In the genomic region with DNA sequence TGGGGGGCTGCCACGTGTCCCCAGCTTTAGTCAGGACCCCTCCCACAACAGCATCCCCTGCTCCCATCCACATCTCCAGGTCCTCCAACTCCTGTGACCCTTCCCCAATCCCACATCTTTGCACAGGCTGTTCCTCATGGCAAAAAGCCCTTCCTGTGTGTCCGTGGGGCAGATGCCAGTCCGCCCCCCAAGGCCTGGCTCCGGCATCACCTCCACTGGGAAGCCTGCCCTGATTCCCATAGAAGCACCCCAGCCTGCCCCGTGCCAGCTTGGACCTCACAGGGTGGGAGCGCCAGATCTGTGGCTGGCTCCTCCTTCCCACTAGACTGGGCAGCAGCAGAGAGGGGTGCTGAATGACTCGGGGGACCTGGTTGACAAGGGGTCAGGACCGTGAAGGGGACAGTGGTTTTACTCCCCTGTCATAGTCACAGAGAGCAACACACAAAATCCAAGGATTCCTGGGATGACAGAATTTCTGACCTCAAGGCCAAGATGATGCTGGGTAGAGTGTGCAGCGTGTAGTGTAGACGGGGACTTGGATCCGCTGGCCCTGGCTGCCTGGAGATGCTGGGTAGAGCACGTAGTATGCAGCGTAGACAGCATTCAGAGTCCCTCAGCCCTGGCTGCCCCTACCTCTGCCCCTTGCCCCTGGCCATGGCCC, we compare ENCODE assay signal across 12 cellular contexts. TPM values are rescaled to one million over a fixed set of nuclear protein-coding genes. Genes with fewer than 3 reads are reported as not detected.
DNase-seq lines count a peak whose midpoint lies in the region; ATAC-seq and TF ChIP-seq lines count a peak whose summit lies in the region.
"Had no signal": no experiment of that assay in that cellular context is flagged by ENCODE, and none has a peak within 500 bp of the region (broad histone marks: within the 10 kb centered on the region; RNA-seq: fewer than 3 reads in every experiment).

No MANE protein-coding gene starts in this region.

- intact Hi-C loops in PC-3 (cut with micrococcal nuclease) = no loop called here

- H3K4me1 ChIP-seq in PC-3 (ENCODE audit: insufficient read depth, low read length) (peaks cover 22% of the 10 kb centered on the region), fibroblast of lung (ENCODE audit: control insufficient read depth, extremely low read depth, insufficient read depth, low read length) (peaks cover 18% of the 10 kb centered on the region)

- no peak overlapping the region for H3K4me3 ChIP-seq in PC-3 (ENCODE audit: low read length)
- H3K4me3 ChIP-seq in fibroblast of lung (replicated peaks in 1 of 4; ENCODE audit: control extremely low read depth in 1 of 4, insufficient read depth in 1 of 4, low read depth in 3 of 4, low read length in 4 of 4) = no peak overlapping the region
- H3K4me3 ChIP-seq: adrenal gland, SK-N-MC had no signal

- no peaks in the 10 kb centered on the region for H4K20me1 ChIP-seq in PC-3 (ENCODE audit: low read length)
- no peaks in the 10 kb centered on the region for H4K20me1 ChIP-seq in fibroblast of lung (ENCODE audit: control insufficient read depth, extremely low read depth, insufficient read depth, low read length)

- H3K79me2 ChIP-seq in PC-3 (ENCODE audit: low read length) (no peaks in the 10 kb centered on the region), fibroblast of lung (ENCODE audit: control insufficient read depth, insufficient read depth, low read length) (no peaks in the 10 kb centered on the region)

- H3K9ac ChIP-seq in PC-3 (ENCODE audit: low read length) = no peak overlapping the region; the same call in 1 of the 2 replicates
- H3K9ac ChIP-seq in fibroblast of lung (ENCODE audit: insufficient read depth, low read length) = peak overlapping the region; percentile 9

- peaks cover 7% of the 10 kb centered on the region for H3K36me3 Mint-ChIP-seq in activated CD8-positive, alpha-beta memory T cell treated with anti-CD3 and anti-CD28 coated beads, Interleukin-2, amount 10 ng/mL, durations not matched to agents 7 days and 5 days
- H3K36me3 Mint-ChIP-seq in stimulated activated naive B cell treated with anti-CD40 and anti-IgM and Interleukin-4, amounts not matched to agents 10 μg/mL and 1 μg/mL and 100 μg/mL, for 72 hours = no peaks in the 10 kb centered on the region

- POLR2A ChIA-PET in PC-3 (lab: Charles Lee; ENCODE audit: unreplicated experiment) = no interaction called here

- TF ChIP-seq CTCF in PC-3 (conservative IDR thresholded peaks at IDR 0.05; ENCODE audit: low read depth, low read length) (no peak), fibroblast of lung (conservative IDR thresholded peaks at IDR 0.05 in 1 of 2, IDR thresholded peaks at IDR 0.05 in 1 of 2; ENCODE audit: low read depth in 1 of 2, low read length in 2 of 2) (no peak)

- H3K4me2 ChIP-seq in PC-3 (ENCODE audit: low read length) = peak overlapping the region; percentile 66
- H3K4me2 ChIP-seq in fibroblast of lung (ENCODE audit: extremely low read depth, insufficient read depth, low read length) = peak overlapping the region; percentile 79

- no peaks in the 10 kb centered on the region for H3F3A ChIP-seq in PC-3 (ENCODE audit: low read length, unreplicated experiment)

- peak overlapping the region; percentile 87 for H3K27ac Mint-ChIP-seq in activated CD8-positive, alpha-beta memory T cell treated with anti-CD3 and anti-CD28 coated beads, Interleukin-2, amount 10 ng/mL, durations not matched to agents 7 days and 5 days
- peak overlapping the region; percentile 56 for H3K27ac Mint-ChIP-seq in stimulated activated naive B cell treated with anti-CD40 and anti-IgM and Interleukin-4, amounts not matched to agents 10 μg/mL and 1 μg/mL and 100 μg/mL, for 72 hours

- BruUV-seq in PC-3 (replicated peaks; lab: Mats Ljungman, UMichigan) = no TSS peak

- peaks cover 63% of the 10 kb centered on the region for H3K4me1 Mint-ChIP-seq in activated CD8-positive, alpha-beta memory T cell treated with anti-CD3 and anti-CD28 coated beads, Interleukin-2, amount 10 ng/mL, durations not matched to agents 7 days and 5 days
- H3K4me1 Mint-ChIP-seq in stimulated activated naive B cell treated with anti-CD40 and anti-IgM and Interleukin-4, amounts not matched to agents 10 μg/mL and 1 μg/mL and 100 μg/mL, for 72 hours = peaks cover 40 to 65% of the 10 kb centered on the region in 2 donors

- no peaks in the 10 kb centered on the region for H3K27me3 ChIP-seq in PC-3 (ENCODE audit: low read length)
- H3K27me3 ChIP-seq in fibroblast of lung (ENCODE audit: control insufficient read depth, insufficient read depth, low read length) = no peaks in the 10 kb centered on the region
- H3K27me3 ChIP-seq: adrenal gland had no signal

- no peaks in the 10 kb centered on the region for H3K9me2 ChIP-seq in PC-3 (replicated peaks; ENCODE audit: low read length)

- H3K36me3 ChIP-seq in PC-3 (ENCODE audit: low read depth, low read length) (no peaks in the 10 kb centered on the region), fibroblast of lung (ENCODE audit: control insufficient read depth, insufficient read depth, low read length) (no peaks in the 10 kb centered on the region)
- H3K36me3 ChIP-seq: adrenal gland had no signal

- CTCF ChIA-PET in activated CD8-positive, alpha-beta memory T cell treated with anti-CD3 and anti-CD28 coated beads, Interleukin-2, amount 10 ng/mL, durations not matched to agents 7 days and 5 days (lab: Charles Lee) = interaction anchor here (0.6 to 31.2 kb wide), 5 partner anchors 9 to 260 kb away, joined by 4 to 449 read pairs (median 9); no protein-coding TSS in a partner anchor
- CTCF ChIA-PET in PC-3 (lab: Charles Lee) = interaction anchor here (0.7 to 1.0 kb wide), 2 partner anchors 39 to 45 kb away, joined by 3 to 4 read pairs; no protein-coding TSS in a partner anchor

- H3K27me3 Mint-ChIP-seq in activated CD8-positive, alpha-beta memory T cell treated with anti-CD3 and anti-CD28 coated beads, Interleukin-2, amount 10 ng/mL, durations not matched to agents 7 days and 5 days = peaks cover 19% of the 10 kb centered on the region
- H3K27me3 Mint-ChIP-seq in stimulated activated naive B cell treated with anti-CD40 and anti-IgM and Interleukin-4, amounts not matched to agents 10 μg/mL and 1 μg/mL and 100 μg/mL, for 72 hours = no peaks in the 10 kb centered on the region

- H3K27ac ChIP-seq in PC-3 (ENCODE audit: low read length) = peak overlapping the region; percentile 77
- peak overlapping the region; percentile 86 for H3K27ac ChIP-seq in fibroblast of lung (ENCODE audit: insufficient read depth, low read length)
- H3K27ac ChIP-seq: SK-N-MC had no signal

- H2AFZ ChIP-seq in PC-3 (ENCODE audit: low read length) (peak overlapping the region; percentile 76), fibroblast of lung (ENCODE audit: low read length) (no peak overlapping the region)

- ATAC-seq in activated CD8-positive, alpha-beta memory T cell treated with anti-CD3 and anti-CD28 coated beads, Interleukin-2, amount 10 ng/mL, durations not matched to agents 7 days and 5 days = no peak
- no peak; the same call in 1 of the 2 replicates for ATAC-seq in PC-3
- no peak for ATAC-seq in stimulated activated naive B cell treated with anti-CD40 and anti-IgM and Interleukin-4, amounts not matched to agents 10 μg/mL and 1 μg/mL and 100 μg/mL, for 72 hours (replicated peaks)
- ATAC-seq in stimulated activated naive CD8-positive, alpha-beta T cell treated with anti-CD3 and anti-CD28 coated beads, Interleukin-15, Interleukin-2, amounts not matched to agents 100 U/mL and 50 U/mL, for 24 hours = no peak
- ATAC-seq in GM21619 (IDR thresholded peaks at IDR 0.05; ENCODE audit: unreplicated experiment) = no peak

- H3K9me3 Mint-ChIP-seq in activated CD8-positive, alpha-beta memory T cell treated with anti-CD3 and anti-CD28 coated beads, Interleukin-2, amount 10 ng/mL, durations not matched to agents 7 days and 5 days (ENCODE audit: low read depth) = no peaks in the 10 kb centered on the region
- peaks cover 2 to 4% of the 10 kb centered on the region in 2 donors for H3K9me3 Mint-ChIP-seq in stimulated activated naive B cell treated with anti-CD40 and anti-IgM and Interleukin-4, amounts not matched to agents 10 μg/mL and 1 μg/mL and 100 μg/mL, for 72 hours

- H3K4me3 Mint-ChIP-seq in activated CD8-positive, alpha-beta memory T cell treated with anti-CD3 and anti-CD28 coated beads, Interleukin-2, amount 10 ng/mL, durations not matched to agents 7 days and 5 days = peak overlapping the region; percentile 60
- H3K4me3 Mint-ChIP-seq in stimulated activated naive B cell treated with anti-CD40 and anti-IgM and Interleukin-4, amounts not matched to agents 10 μg/mL and 1 μg/mL and 100 μg/mL, for 72 hours = peak overlapping the region in 1 of 2 donors; percentile 52

- H3K9me3 ChIP-seq in PC-3 (ENCODE audit: low read length) (no peaks in the 10 kb centered on the region), fibroblast of lung (ENCODE audit: control insufficient read depth, insufficient read depth, low read depth, low read length) (no peaks in the 10 kb centered on the region)
- H3K9me3 ChIP-seq: adrenal gland had no signal

- DNase-seq in activated CD8-positive, alpha-beta memory T cell treated with anti-CD3 and anti-CD28 coated beads, Interleukin-2, amount 10 ng/mL, durations not matched to agents 7 days and 5 days = no peak
- DNase-seq in activated CD8-positive, alpha-beta memory T cell treated with anti-CD3 and anti-CD28 coated beads, Interleukin-2, amount 50 U/mL, for 4 hours = no peak
- DNase-seq in PC-3 (no peak), fibroblast of lung (ENCODE audit: low read depth in 2 of 2) (peak in 1 of 2 donors; percentile 32), NAMALWA (ENCODE audit: low spot score) (no peak)
- DNase-seq in stimulated activated naive B cell treated with anti-CD40 and anti-IgM and Interleukin-4, amounts not matched to agents 10 μg/mL and 1 μg/mL and 100 μg/mL, for 72 hours = no peak
- no peak for DNase-seq in stimulated activated naive CD8-positive, alpha-beta T cell treated with anti-CD3 and anti-CD28 coated beads, Interleukin-15, Interleukin-2, amounts not matched to agents 100 U/mL and 50 U/mL, for 24 hours
- DNase-seq: HCEC 1CT, NCI-H510A treated with DMSO at 0.1 percent for 48 hours had no signal

RNA-seq across cellular contexts. Expression of gene KLF2, which starts 13.3 kb away (rescaled TPM):
- 100 to 1,000 TPM in 1 of 2 experiments, 10 to 100 TPM in 1; 62.1 to 124 TPM for total RNA-seq in activated CD8-positive, alpha-beta memory T cell treated with anti-CD3 and anti-CD28 coated beads, Interleukin-2, amount 10 ng/mL, durations not matched to agents 7 days and 5 days
- 4.8 and 6.6 TPM in 2 replicates for total RNA-seq in PC-3 (2014; rRNA removed)
- 3.3 and 19.2 TPM in 2 replicates for total RNA-seq in fibroblast of lung
- 6.7 and 11.5 TPM in 2 replicates for polyA plus RNA-seq in fibroblast of lung
- 27.0 and 30.4 TPM in 2 replicates for polyA plus RNA-seq in fibroblast of lung (2012)
- polyA minus RNA-seq in fibroblast of lung (ENCODE audit: low replicate concordance) = 7.7 and 14.6 TPM in 2 replicates
